8 cellular contexts compared by ENCODE assay signal in the genomic region with DNA sequence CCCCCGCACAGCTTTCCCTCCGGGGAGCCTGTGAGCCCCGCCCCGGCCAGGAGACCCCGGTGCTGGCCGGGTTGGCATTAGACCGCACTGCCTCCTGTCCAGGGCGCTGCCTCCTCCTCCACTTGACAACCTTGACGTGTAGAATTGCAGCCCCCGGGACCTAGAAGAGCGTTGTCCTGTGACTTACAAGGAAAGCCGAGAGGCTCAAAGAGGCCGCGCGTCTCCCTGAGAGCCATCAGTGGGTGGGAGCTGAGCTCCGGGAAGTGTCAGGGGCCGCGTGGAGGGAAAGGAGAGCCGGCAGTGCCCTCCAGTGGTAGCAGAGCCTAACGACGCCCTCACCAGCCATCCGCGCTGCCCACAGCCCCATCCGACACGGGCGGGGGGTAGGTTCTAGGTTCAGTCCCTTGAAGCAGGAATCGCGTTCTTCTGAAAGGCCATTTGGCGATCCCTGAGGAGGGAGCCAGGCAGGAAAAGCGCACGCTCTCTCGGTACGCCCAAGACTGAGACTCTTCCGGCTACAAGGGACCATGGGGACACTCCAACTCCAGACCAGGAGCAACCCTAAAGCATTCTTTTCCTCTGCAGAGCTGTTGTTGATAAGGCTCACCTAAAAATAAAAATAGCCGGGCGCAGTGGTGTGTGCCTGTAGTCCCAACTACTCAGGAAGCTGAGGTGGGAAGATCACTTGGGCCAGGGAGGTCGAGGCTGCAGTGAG. TPM values are rescaled to one million over a fixed set of nuclear protein-coding genes. Genes with fewer than 3 reads are reported as not detected.
DNase-seq lines count a peak whose midpoint lies in the region; ATAC-seq and TF ChIP-seq lines count a peak whose summit lies in the region.

No MANE protein-coding gene starts in this region.

- H3K4me3 ChIP-seq in CD8-positive, alpha-beta T cell (ENCODE audit: low read depth, low read length), result no peak overlapping the region
- H3K4me3 ChIP-seq in mucosa of descending colon, result no peak overlapping the region

- H3K4me1 Mint-ChIP-seq in CD8-positive, alpha-beta T cell (ENCODE audit: low read depth), result peaks cover 9% of the 10 kb centered on the region
- peaks cover 7% of the 10 kb centered on the region for H3K4me1 Mint-ChIP-seq in activated CD8-positive, alpha-beta memory T cell treated with anti-CD3 and anti-CD28 coated beads, Interleukin-2, amount 10 ng/mL, durations not matched to agents 7 days and 5 days
- peaks cover 11% of the 10 kb centered on the region for H3K4me1 Mint-ChIP-seq in endothelial cell (ENCODE audit: unreplicated experiment)

- intact Hi-C loops in CD8-positive, alpha-beta T cell (cut with DNase I, micrococcal nuclease), result loop anchor here (1.0 to 5.0 kb wide), 4 partner anchors 225 to 1873 kb away; no protein-coding TSS in a partner anchor
- intact Hi-C loops in mucosa of descending colon (cut with DNase I, micrococcal nuclease), result loop anchor here (5.0 to 10.0 kb wide), 3 partner anchors 220 to 333 kb away; no protein-coding TSS in a partner anchor

- peak; percentile 100 for ATAC-seq in CD8-positive, alpha-beta T cell
- ATAC-seq in GM19452 (IDR thresholded peaks at IDR 0.05; ENCODE audit: unreplicated experiment) (peak; percentile 96), HG03558 (IDR thresholded peaks at IDR 0.05; ENCODE audit: extremely low read depth, unreplicated experiment) (peak; percentile 88), mucosa of descending colon (peak; percentile 97)
- peak; percentile 98 for ATAC-seq in activated CD8-positive, alpha-beta memory T cell treated with anti-CD3 and anti-CD28 coated beads, Interleukin-2, amount 10 ng/mL, durations not matched to agents 7 days and 5 days

- POLR2A ChIA-PET in CD8-positive, alpha-beta T cell (lab: Charles Lee), result interaction anchor here (1.7 kb wide), 1 partner anchor 347 kb away, joined by 4 read pairs; no protein-coding TSS in a partner anchor

- CTCF ChIA-PET in CD8-positive, alpha-beta T cell (lab: Charles Lee), result interaction anchor here (0.7 to 6.0 kb wide), 28 partner anchors 8 to 430 kb away, joined by 3 to 45 read pairs (median 4); no protein-coding TSS in a partner anchor
- CTCF ChIA-PET in activated CD8-positive, alpha-beta memory T cell treated with anti-CD3 and anti-CD28 coated beads, Interleukin-2, amount 10 ng/mL, durations not matched to agents 7 days and 5 days (lab: Charles Lee), result interaction anchor here (0.6 to 6.8 kb wide), 38 partner anchors 8 to 431 kb away, joined by 3 to 92 read pairs (median 4); partner anchors contain the start of genes FAM114A2, GALNT10 and MFAP3

- H3K9me3 ChIP-seq in CD8-positive, alpha-beta T cell (ENCODE audit: low read length), result no peaks in the 10 kb centered on the region
- H3K9me3 ChIP-seq in mucosa of descending colon, result no peaks in the 10 kb centered on the region

- H3K9me3 Mint-ChIP-seq in CD8-positive, alpha-beta T cell, result no peaks in the 10 kb centered on the region
- H3K9me3 Mint-ChIP-seq in activated CD8-positive, alpha-beta memory T cell treated with anti-CD3 and anti-CD28 coated beads, Interleukin-2, amount 10 ng/mL, durations not matched to agents 7 days and 5 days (ENCODE audit: low read depth), result no peaks in the 10 kb centered on the region
- H3K9me3 Mint-ChIP-seq in endothelial cell (ENCODE audit: unreplicated experiment), result no peaks in the 10 kb centered on the region

- DNase-seq in CD8-positive, alpha-beta T cell, result peak; percentile 44 to 80 (median 66)
- DNase-seq in NCI-H82 treated with DMSO at 0.1 percent for 48 hours (lab: John Stamatoyannopoulos, UW; ENCODE audit: unreplicated experiment) (peak; percentile 43), endothelial cell (ENCODE audit: low spot score) (peak; percentile 84), mucosa of descending colon (peak; percentile 79 to 82 (median 82))
- peak; percentile 80 for DNase-seq in activated CD8-positive, alpha-beta memory T cell treated with anti-CD3 and anti-CD28 coated beads, Interleukin-2, amount 10 ng/mL, durations not matched to agents 7 days and 5 days
- peak; percentile 25 to 48 for DNase-seq in stimulated activated CD8-positive, alpha-beta memory T cell treated with anti-CD3 and anti-CD28 coated beads, Interleukin-2, amount 100 ng/mL, for 1 hour (ENCODE audit: low read depth in 2 of 2)

- peak; percentile 81 for TF ChIP-seq CTCF in CD8-positive, alpha-beta T cell (IDR thresholded peaks at IDR 0.05)
- TF ChIP-seq CTCF in endothelial cell (IDR thresholded peaks at IDR 0.05; ENCODE audit: unreplicated experiment) (peak; percentile 81), mucosa of descending colon (IDR thresholded peaks at IDR 0.05) (peak; percentile 76)

- H3K27me3 Mint-ChIP-seq in CD8-positive, alpha-beta T cell (ENCODE audit: low read depth), result no peaks in the 10 kb centered on the region
- no peaks in the 10 kb centered on the region for H3K27me3 Mint-ChIP-seq in activated CD8-positive, alpha-beta memory T cell treated with anti-CD3 and anti-CD28 coated beads, Interleukin-2, amount 10 ng/mL, durations not matched to agents 7 days and 5 days
- H3K27me3 Mint-ChIP-seq in endothelial cell (ENCODE audit: unreplicated experiment), result peaks cover 10% of the 10 kb centered on the region

- peak overlapping the region; percentile 47 for H3K4me3 Mint-ChIP-seq in CD8-positive, alpha-beta T cell
- H3K4me3 Mint-ChIP-seq in activated CD8-positive, alpha-beta memory T cell treated with anti-CD3 and anti-CD28 coated beads, Interleukin-2, amount 10 ng/mL, durations not matched to agents 7 days and 5 days, result no peak overlapping the region
- peak overlapping the region; percentile 31 for H3K4me3 Mint-ChIP-seq in endothelial cell (ENCODE audit: unreplicated experiment)

- H3K27ac ChIP-seq in CD8-positive, alpha-beta T cell (ENCODE audit: low read depth, low read length), result no peak overlapping the region

- H3K36me3 ChIP-seq in CD8-positive, alpha-beta T cell (ENCODE audit: insufficient read depth, low read length), result no peaks in the 10 kb centered on the region
- no peaks in the 10 kb centered on the region for H3K36me3 ChIP-seq in mucosa of descending colon (ENCODE audit: low read depth)

- no peaks in the 10 kb centered on the region for H3K27me3 ChIP-seq in CD8-positive, alpha-beta T cell (ENCODE audit: insufficient read depth, low read length)

- peaks cover 8% of the 10 kb centered on the region for H3K4me1 ChIP-seq in CD8-positive, alpha-beta T cell (ENCODE audit: insufficient read depth, low read length)
- H3K4me1 ChIP-seq in mucosa of descending colon (ENCODE audit: low read depth), result peaks cover 8% of the 10 kb centered on the region

- H3K27ac Mint-ChIP-seq in CD8-positive, alpha-beta T cell, result no peak overlapping the region
- no peak overlapping the region for H3K27ac Mint-ChIP-seq in activated CD8-positive, alpha-beta memory T cell treated with anti-CD3 and anti-CD28 coated beads, Interleukin-2, amount 10 ng/mL, durations not matched to agents 7 days and 5 days
- no peak overlapping the region for H3K27ac Mint-ChIP-seq in endothelial cell (ENCODE audit: unreplicated experiment)

- H3K36me3 Mint-ChIP-seq in CD8-positive, alpha-beta T cell, result peaks cover 18% of the 10 kb centered on the region
- H3K36me3 Mint-ChIP-seq in activated CD8-positive, alpha-beta memory T cell treated with anti-CD3 and anti-CD28 coated beads, Interleukin-2, amount 10 ng/mL, durations not matched to agents 7 days and 5 days, result no peaks in the 10 kb centered on the region
- peaks cover 4% of the 10 kb centered on the region for H3K36me3 Mint-ChIP-seq in endothelial cell (ENCODE audit: low read depth, unreplicated experiment)

RNA-seq across cellular contexts. Expression of gene SAP30L, which starts 40.6 kb away (rescaled TPM):
- total RNA-seq in CD8-positive, alpha-beta T cell, result 10 to 100 TPM; 24.1 to 25.4 TPM
- 10 to 100 TPM; 40.3 to 42.7 TPM for total RNA-seq in activated CD8-positive, alpha-beta memory T cell treated with anti-CD3 and anti-CD28 coated beads, Interleukin-2, amount 10 ng/mL, durations not matched to agents 7 days and 5 days
- total RNA-seq in endothelial cell (ENCODE audit: unreplicated experiment) (40.8 TPM), mucosa of descending colon (10 to 100 TPM; 55.0 to 65.6 (median 63.5) TPM)
